Comparison of ENCODE assay signal across 9 cellular contexts in the genomic region with DNA sequence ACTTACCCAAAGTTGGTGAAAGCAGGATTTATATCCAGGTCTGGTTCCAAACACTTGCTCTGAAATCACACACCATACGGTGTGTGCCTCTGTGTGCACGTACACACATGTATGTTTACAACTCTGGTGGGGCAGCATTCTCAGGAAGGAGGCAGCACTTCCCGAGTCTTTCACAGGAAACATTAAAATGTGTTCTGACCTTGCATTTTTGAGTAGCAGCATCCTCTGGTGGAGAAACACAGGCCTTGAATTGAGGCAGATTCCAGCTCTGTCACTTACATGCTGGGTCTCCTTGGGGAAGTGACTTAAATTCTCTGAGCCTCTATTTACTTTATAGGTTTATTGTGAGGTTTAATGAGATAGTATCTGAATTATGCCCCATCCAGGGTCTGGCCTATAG.
DNase-seq lines count a peak whose midpoint lies in the region; ATAC-seq and TF ChIP-seq lines count a peak whose summit lies in the region.
"Had no signal": no experiment of that assay in that cellular context is flagged by ENCODE, and none has a peak within 500 bp of the region (broad histone marks: within the 10 kb centered on the region; RNA-seq: fewer than 3 reads in every experiment).

No MANE protein-coding gene starts in this region.

- H3K4me1 ChIP-seq in BE2C (peaks cover 9% of the 10 kb centered on the region), IMR-90 (ENCODE audit: control insufficient read depth, insufficient read depth, low read length) (peaks cover 3% of the 10 kb centered on the region; the same call in 1 of the 2 replicates), body of pancreas (peaks cover 66% of the 10 kb centered on the region), mesendoderm (ENCODE audit: control insufficient read depth, low read depth, low read length) (no peaks in the 10 kb centered on the region)

- H3K9ac ChIP-seq in IMR-90 (ENCODE audit: low read depth, low read length), result no peak overlapping the region
- no peak overlapping the region for H3K9ac ChIP-seq in mesendoderm (ENCODE audit: low read length)

- H3K14ac ChIP-seq in IMR-90 (replicated peaks; ENCODE audit: low read depth, low read length), result no peak overlapping the region

- WGBS in IMR-90 (ENCODE audit: extremely low coverage in 2 of 2, insufficient read length in 1 of 2), 2 experiments, result no CpG with 5 or more reads among the region's 3 CpGs
- WGBS in body of pancreas, 2 donors, result 26 to 50% methylated on average over 3 of the region's 3 CpGs
- no CpG with 5 or more reads among the region's 3 CpGs for WGBS in mesendoderm (ENCODE audit: extremely low coverage, insufficient coverage, low lambda C conversion rate)

- H4K5ac ChIP-seq in IMR-90 (ENCODE audit: low read depth, low read length) (no peak overlapping the region), mesendoderm (ENCODE audit: low read length) (no peak overlapping the region)

- BruUV-seq in IMR-90 (replicated peaks; lab: Mats Ljungman, UMichigan), result no TSS peak

- H3K18ac ChIP-seq in IMR-90 (ENCODE audit: low read depth, low read length) (no peak overlapping the region), mesendoderm (ENCODE audit: low read length) (no peak overlapping the region)

- no peak overlapping the region for H2BK120ac ChIP-seq in IMR-90 (ENCODE audit: low read depth, low read length)
- no peak overlapping the region for H2BK120ac ChIP-seq in mesendoderm (ENCODE audit: low read depth, low read length)

- no peak overlapping the region for H2BK5ac ChIP-seq in IMR-90 (ENCODE audit: low read depth, low read length, poor library complexity, severe bottlenecking)
- H2BK5ac ChIP-seq in mesendoderm (ENCODE audit: low read length), result no peak overlapping the region

- TF ChIP-seq CTCF in BE2C (IDR thresholded peaks at IDR 0.05; ENCODE audit: low read depth, low read length), result peak; percentile 59
- TF ChIP-seq CTCF in IMR-90 (conservative IDR thresholded peaks at IDR 0.05; ENCODE audit: low read depth, low read length), result peak; percentile 85
- TF ChIP-seq CTCF in body of pancreas (IDR thresholded peaks at IDR 0.05), result peak in 5 of 7 experiments; percentile 37 to 62 (median 49)

- H3K56ac ChIP-seq in IMR-90 (ENCODE audit: extremely low read depth, insufficient read depth, low read length) (no peak overlapping the region), mesendoderm (ENCODE audit: low read length) (no peak overlapping the region)

- in situ Hi-C loops in IMR-90 (cut with MboI; ENCODE audit: low sequenced_read_pairs), result loop anchor here (5.0 kb wide), 1 partner anchor 67 kb away; no protein-coding TSS in a partner anchor

- H3K27me3 ChIP-seq in BE2C (no peaks in the 10 kb centered on the region), IMR-90 (ENCODE audit: control insufficient read depth, insufficient read depth, low read length) (no peaks in the 10 kb centered on the region), body of pancreas (no peaks in the 10 kb centered on the region), mesendoderm (ENCODE audit: insufficient read depth, low read length, poor library complexity) (no peaks in the 10 kb centered on the region)

- H2BK20ac ChIP-seq in IMR-90 (ENCODE audit: low read depth, low read length), result no peak overlapping the region

- POLR2A ChIA-PET in IMR-90 (lab: Charles Lee; ENCODE audit: unreplicated experiment), result no interaction called here

- no peak overlapping the region for H3K4me2 ChIP-seq in IMR-90 (ENCODE audit: low read depth, low read length)
- no peak overlapping the region for H3K4me2 ChIP-seq in mesendoderm (ENCODE audit: low read length)

- H2AFZ ChIP-seq in IMR-90 (replicated peaks; ENCODE audit: low read length, poor library complexity), result peak overlapping the region; percentile 1

- H4K20me1 ChIP-seq in IMR-90 (ENCODE audit: insufficient read depth, low read length), result no peaks in the 10 kb centered on the region; the same call in none of the 2 replicates

- TF ChIP-seq RAD21 in IMR-90 (IDR thresholded peaks at IDR 0.05; ENCODE audit: low read length), result peak; percentile 90

- H4K91ac ChIP-seq in IMR-90 (ENCODE audit: insufficient read depth, low read depth, low read length), result peak overlapping the region; percentile 15; the same call in 1 of the 2 replicates

- no peaks in the 10 kb centered on the region for H3K9me3 ChIP-seq in BE2C
- no peaks in the 10 kb centered on the region for H3K9me3 ChIP-seq in IMR-90 (ENCODE audit: control insufficient read depth, insufficient read depth, low read length)
- no peaks in the 10 kb centered on the region for H3K9me3 ChIP-seq in body of pancreas

- TF ChIP-seq POLR2A in IMR-90 (IDR thresholded peaks at IDR 0.05; ENCODE audit: low read depth, low read length), result no peak
- TF ChIP-seq POLR2A in body of pancreas (IDR thresholded peaks at IDR 0.05), result no peak

- H3K79me1 ChIP-seq in IMR-90 (ENCODE audit: low read depth in 1 of 2, low read length in 2 of 2) (peaks cover 0 to 9% of the 10 kb centered on the region in 2 experiments; a peak in 1 of 4 replicates), mesendoderm (ENCODE audit: low read length) (peaks cover 3% of the 10 kb centered on the region)

- DNase-seq in BE2C (no peak), IMR-90 (peak; percentile 66), body of pancreas (no peak), mesendoderm (peak; percentile 62), middle frontal gyrus (ENCODE audit: extremely low spot score, low spot score) (no peak)
- no peak for DNase-seq in activated CD4-positive, alpha-beta T cell treated with anti-CD3 and anti-CD28 coated beads, Interleukin-2, amount 50 U/mL, for 48 hours
- DNase-seq: GOT3 had no signal

- H2AK5ac ChIP-seq in IMR-90 (ENCODE audit: low read depth, low read length) (no peak overlapping the region), mesendoderm (ENCODE audit: low read length) (no peak overlapping the region)

- no peak overlapping the region for H3K4me3 ChIP-seq in BE2C (ENCODE audit: low read depth, low read length)
- no peak overlapping the region for H3K4me3 ChIP-seq in IMR-90 (ENCODE audit: insufficient read depth, low read depth, low read length)
- no peak overlapping the region for H3K4me3 ChIP-seq in body of pancreas
- H3K4me3 ChIP-seq in mesendoderm (ENCODE audit: low read length), result no peak overlapping the region

- no peak overlapping the region for H3K23ac ChIP-seq in IMR-90 (ENCODE audit: low read depth, low read length)
- no peak overlapping the region for H3K23ac ChIP-seq in mesendoderm (ENCODE audit: low read length)

- no peak overlapping the region for H2BK15ac ChIP-seq in IMR-90 (ENCODE audit: low read depth, low read length)
- H2BK15ac ChIP-seq in mesendoderm (replicated peaks; ENCODE audit: low read depth), result no peak overlapping the region

- ATAC-seq in IMR-90 (ENCODE audit: low read depth), result no peak
- ATAC-seq in body of pancreas, result no peak
- no peak for ATAC-seq in HG03457 (IDR thresholded peaks at IDR 0.05; ENCODE audit: unreplicated experiment)
- ATAC-seq in HG03159 (IDR thresholded peaks at IDR 0.05; ENCODE audit: unreplicated experiment), result no peak

- H3K36me3 ChIP-seq in BE2C (no peaks in the 10 kb centered on the region; the same call in 1 of the 2 replicates), IMR-90 (ENCODE audit: control insufficient read depth, insufficient read depth, low read length) (peaks cover 6% of the 10 kb centered on the region; the same call in 1 of the 2 replicates), body of pancreas (replicated peaks in 1 of 2; ENCODE audit: insufficient read depth in 1 of 2, low read depth in 2 of 2) (no peaks in the 10 kb centered on the region), mesendoderm (ENCODE audit: control insufficient read depth, insufficient read depth, low read length) (no peaks in the 10 kb centered on the region)

- CTCF ChIA-PET in IMR-90 (lab: Yijun Ruan, JAX), result interaction anchor here (0.6 to 5.7 kb wide), 5 partner anchors 24 to 189 kb away, joined by 3 to 132 read pairs (median 4); partner anchors contain the start of gene ALAD

- peak overlapping the region; percentile 13 to 14; a peak in 1 of 4 replicates for H4K8ac ChIP-seq in IMR-90 (ENCODE audit: low read depth in 2 of 2, low read length in 2 of 2)
- no peak overlapping the region for H4K8ac ChIP-seq in mesendoderm (ENCODE audit: low read depth, low read length)

- no peak overlapping the region for H3K27ac ChIP-seq in IMR-90 (ENCODE audit: insufficient read depth, low read length)
- peak overlapping the region in 3 of 4 donors; percentile 46 to 52 (median 51) for H3K27ac ChIP-seq in body of pancreas
- H3K27ac ChIP-seq in mesendoderm (ENCODE audit: low read depth, low read length), result no peak overlapping the region

- dilution Hi-C loops in IMR-90 (cut with HindIII; ENCODE audit: low sequenced_read_pairs, unreplicated experiment), result no loop called here

- H3K9me1 ChIP-seq in IMR-90 (ENCODE audit: insufficient read depth, low read length), result 0 out of 2 replicates have a peak, but pooled peaks cover 5% of the 10 kb centered on the region

- peaks cover 8% of the 10 kb centered on the region for H3K79me2 ChIP-seq in mesendoderm (ENCODE audit: control insufficient read depth, insufficient read depth, low read length)

- intact Hi-C loops in IMR-90 (cut with micrococcal nuclease) (loop anchor here (2.0 to 5.0 kb wide), 5 partner anchors 135 to 318 kb away; partner anchors contain the start of gene ALAD), body of pancreas (cut with DNase I) (loop anchor here (5.0 kb wide), 2 partner anchors 67 to 143 kb away; no protein-coding TSS in a partner anchor)

- no peak overlapping the region for H2AK9ac ChIP-seq in IMR-90 (replicated peaks; ENCODE audit: low read depth, low read length, poor library complexity)

- H3K4ac ChIP-seq in IMR-90 (ENCODE audit: low read depth, low read length), result no peak overlapping the region
- H3K4ac ChIP-seq in mesendoderm (ENCODE audit: low read depth, low read length), result no peak overlapping the region

TF ChIP-seq in IMR-90, 13 proteins besides CTCF, POLR2A, EP300 and RAD21:
- TF ChIP-seq CEBPB (IDR thresholded peaks at IDR 0.05; ENCODE audit: low read depth, low read length), result no peak
- peak; percentile 98 for TF ChIP-seq SMC3 (IDR thresholded peaks at IDR 0.05; ENCODE audit: low read depth, low read length)

Comparison
In these comparisons a context has a peak if more than half of its experiments do, and no peak if none do; other contexts are left out.
1. DNase-seq: peak in IMR-90 (single experiment) and mesendoderm (single experiment); none in BE2C (single experiment), body of pancreas (0 of 4), middle frontal gyrus (single experiment) and activated CD4-positive, alpha-beta T cell treated with anti-CD3 and anti-CD28 coated beads, Interleukin-2, amount 50 U/mL, for 48 hours (0 of 2).
2. H3K27ac ChIP-seq: peak in body of pancreas (3 of 4); none in IMR-90 (single experiment) and mesendoderm (single experiment).
3. Peak in every context shown above with its lines, with median percentiles within 50 percentile points of each other: CTCF ChIP-seq.